Comparison of ENCODE assay signal across 10 cellular contexts in genomic region chr7:129493555-129493954, GRCh38. TPM values are rescaled to one million over a fixed set of nuclear protein-coding genes. Genes with fewer than 3 reads are reported as not detected.
DNase-seq lines count a peak whose midpoint lies in the region; ATAC-seq and TF ChIP-seq lines count a peak whose summit lies in the region.
"Had no signal": no experiment of that assay in that cellular context is flagged by ENCODE, and none has a peak within 500 bp of the region (broad histone marks: within the 10 kb centered on the region; RNA-seq: fewer than 3 reads in every experiment).

No MANE protein-coding gene starts in this region.

- ATAC-seq in GM21825 (IDR thresholded peaks at IDR 0.05; ENCODE audit: unreplicated experiment), result peak; percentile 22

- H3K27ac ChIP-seq in SJSA1, result peak overlapping the region; percentile 29

- TF ChIP-seq CTCF in BE2C (IDR thresholded peaks at IDR 0.05; ENCODE audit: low read depth, low read length), result peak; percentile 35
- TF ChIP-seq CTCF in fibroblast of villous mesenchyme (IDR thresholded peaks at IDR 0.05; ENCODE audit: insufficient read depth, low read depth, low read length), result peak; percentile 34

- H3K27me3 ChIP-seq in BE2C, result no peaks in the 10 kb centered on the region
- H3K27me3 ChIP-seq in SJSA1 (replicated peaks), result no peaks in the 10 kb centered on the region

- no peaks in the 10 kb centered on the region for H3K4me1 ChIP-seq in BE2C
- peaks cover 27% of the 10 kb centered on the region for H3K4me1 ChIP-seq in SJSA1 (replicated peaks)

- H3K4me3 ChIP-seq in BE2C (ENCODE audit: low read depth, low read length) (no peak overlapping the region), SJSA1 (no peak overlapping the region), fibroblast of villous mesenchyme (ENCODE audit: low read depth, low read length) (no peak overlapping the region)

- no peak for DNase-seq in BE2C
- no peak for DNase-seq in SJSA1 (ENCODE audit: low read depth in 1 of 2, low spot score in 2 of 2)
- no peak for DNase-seq in fibroblast of villous mesenchyme (ENCODE audit: low read depth)
- no peak for DNase-seq in HPDE6-E6E7 (ENCODE audit: extremely low spot score)
- no peak for DNase-seq in stimulated activated naive CD4-positive, alpha-beta T cell treated with Interleukin-2 at 50 U/mL for 16 hours (lab: John Stamatoyannopoulos, UW)
- DNase-seq in SHP77 treated with DMSO at 0.1 percent for 48 hours (lab: John Stamatoyannopoulos, UW), result no peak
- DNase-seq in activated CD4-positive, alpha-beta T cell treated with anti-CD3 and anti-CD28 coated beads, Interleukin-2, amount 50 U/mL, for 1 hour, result no peak
- DNase-seq: GDM1; stimulated activated CD4-positive, alpha-beta T cell treated with anti-CD3 and anti-CD28 coated beads, Interleukin-4, amount 100 ng/mL, for 4 hours had no signal

- H3K9me3 ChIP-seq in BE2C, result no peaks in the 10 kb centered on the region
- H3K9me3 ChIP-seq in SJSA1 (replicated peaks), result no peaks in the 10 kb centered on the region

- H3K36me3 ChIP-seq in BE2C, result no peaks in the 10 kb centered on the region
- H3K36me3 ChIP-seq in SJSA1, result no peaks in the 10 kb centered on the region

RNA-seq across cellular contexts. Expression of gene SMKR1, which starts 8.8 kb away (rescaled TPM):
- polyA plus RNA-seq in BE2C (2012; ENCODE audit: insufficient read depth, insufficient read length, low read depth), result 0.43 TPM
- 1.7 TPM in 1 of 2 replicates, not detected in the other for total RNA-seq in SJSA1 (2014; rRNA removed; shearing (Covaris generic))
- not detected in 2 replicates for total RNA-seq in fibroblast of villous mesenchyme

RNA-seq across cellular contexts. Expression of gene STRIP2, which starts 59.3 kb away (rescaled TPM):
- polyA plus RNA-seq in BE2C (2012; ENCODE audit: insufficient read depth, insufficient read length, low read depth), result 1.0 TPM
- 7.0 and 7.5 TPM in 2 replicates for total RNA-seq in SJSA1 (2014; rRNA removed; shearing (Covaris generic))
- total RNA-seq in fibroblast of villous mesenchyme, result 2.9 and 3.0 TPM in 2 replicates
